In the genomic region with DNA sequence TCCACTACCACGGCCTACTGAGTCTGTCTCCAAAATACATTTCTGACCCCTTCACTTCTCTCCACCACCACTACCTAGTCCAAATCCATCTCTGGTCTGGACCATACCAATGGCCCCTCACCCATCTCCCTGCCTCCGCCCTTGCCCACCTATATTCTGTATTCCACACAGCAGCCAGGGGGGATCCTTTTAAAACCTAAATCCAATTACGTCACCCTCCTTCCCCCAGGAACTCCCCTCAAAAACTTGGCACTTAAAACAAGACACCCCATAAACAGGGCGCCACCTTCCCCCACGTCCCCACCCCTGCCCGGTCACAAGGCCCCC, we compare ENCODE assay signal across 8 cellular contexts. TPM values are rescaled to one million over a fixed set of nuclear protein-coding genes. Genes with fewer than 3 reads are reported as not detected.
A peak's percentile ranks its signal among the peaks of the same experiment; 100 is the strongest.
DNase-seq lines count a peak whose midpoint lies in the region; ATAC-seq and TF ChIP-seq lines count a peak whose summit lies in the region.

No MANE protein-coding gene starts in this region.

- no peaks in the 10 kb centered on the region for H3K9me3 Mint-ChIP-seq in naive thymus-derived CD8-positive, alpha-beta T cell

- H3K4me3 ChIP-seq in AG10803 (ENCODE audit: low read length) (peak overlapping the region; percentile 69), LNCaP clone FGC (ENCODE audit: low read depth, low read length) (peak overlapping the region; percentile 99), dorsolateral prefrontal cortex (peak overlapping the region; percentile 75 to 100 (median 97))

- peaks cover 0 to 36% (median 22%) of the 10 kb centered on the region in 3 donors for H3K36me3 Mint-ChIP-seq in naive thymus-derived CD8-positive, alpha-beta T cell

- DNase-seq in AG10803 (ENCODE audit: low read depth) (no peak), LNCaP clone FGC (ENCODE audit: low read depth) (no peak), dorsolateral prefrontal cortex (no peak), NK-92 (lab: John Stamatoyannopoulos, UW; ENCODE audit: unreplicated experiment) (no peak), NOMO-1 (lab: John Stamatoyannopoulos, UW; ENCODE audit: unreplicated experiment in 2 of 2) (no peak), UCSD-AML1 (lab: John Stamatoyannopoulos, UW; ENCODE audit: unreplicated experiment) (no peak), HUDEP-2 (lab: John Stamatoyannopoulos, UW; ENCODE audit: unreplicated experiment in 76 of 76) (no peak)
- no peak for DNase-seq in naive thymus-derived CD8-positive, alpha-beta T cell

- no peak for ATAC-seq in naive thymus-derived CD8-positive, alpha-beta T cell

- intact Hi-C loops in dorsolateral prefrontal cortex (cut with DNase I) = loop anchor here (2.0 to 10.0 kb wide), 4 partner anchors 64 to 294 kb away; partner anchors contain the start of gene CCM2L (in 1 of the 2)

- peak overlapping the region; percentile 48 to 98 (median 96) for H3K27ac Mint-ChIP-seq in naive thymus-derived CD8-positive, alpha-beta T cell

- H3K4me3 Mint-ChIP-seq in naive thymus-derived CD8-positive, alpha-beta T cell = peak overlapping the region; percentile 95 to 99 (median 98)

- H3K27me3 Mint-ChIP-seq in naive thymus-derived CD8-positive, alpha-beta T cell = peaks cover 3 to 15% (median 7%) of the 10 kb centered on the region in 5 donors

- POLR2A ChIA-PET in naive thymus-derived CD8-positive, alpha-beta T cell (lab: Charles Lee) = interaction anchor here (0.6 kb wide), 2 partner anchors 389 to 584 kb away, joined by 4 to 5 read pairs; no protein-coding TSS in a partner anchor

- TF ChIP-seq CTCF in AG10803 (conservative IDR thresholded peaks at IDR 0.05; ENCODE audit: low read length) (no peak), LNCaP clone FGC (IDR thresholded peaks at IDR 0.05; ENCODE audit: control insufficient read depth, extremely low read depth, insufficient read depth) (no peak), dorsolateral prefrontal cortex (IDR thresholded peaks at IDR 0.05 in 54 of 56, conservative IDR thresholded peaks at IDR 0.05 in 2 of 56; ENCODE audit: low read depth in 1 of 56, partially characterized antibody in 56 of 56) (no peak)

- peaks cover 0 to 3% (median 0%) of the 10 kb centered on the region in 45 donors for H3K27me3 ChIP-seq in dorsolateral prefrontal cortex

- peaks cover 19 to 37% (median 32%) of the 10 kb centered on the region in 4 donors for H3K4me1 Mint-ChIP-seq in naive thymus-derived CD8-positive, alpha-beta T cell

- peak overlapping the region in 16 of 59 donors; percentile 30 to 92 (median 83) for H3K27ac ChIP-seq in dorsolateral prefrontal cortex

RNA-seq across cellular contexts. Expression of gene PDRG1, which starts 0.7 kb away (rescaled TPM):
- total RNA-seq in dorsolateral prefrontal cortex = 10 to 100 TPM; 10.2 to 19.6 (median 13.1) TPM
- 10 to 100 TPM; 11.2 to 11.5 TPM for total RNA-seq in naive thymus-derived CD8-positive, alpha-beta T cell
- polyA plus RNA-seq in naive thymus-derived CD8-positive, alpha-beta T cell = 10 to 100 TPM; 13.5 to 23.6 (median 13.8) TPM

RNA-seq across cellular contexts. Expression of gene XKR7, which starts 16.8 kb away (rescaled TPM):
- 1 to 10 TPM; 1.7 to 7.6 (median 4.5) TPM for total RNA-seq in dorsolateral prefrontal cortex
- not detected for total RNA-seq in naive thymus-derived CD8-positive, alpha-beta T cell
- polyA plus RNA-seq in naive thymus-derived CD8-positive, alpha-beta T cell = not detected

RNA-seq across cellular contexts. Expression of gene CCM2L, which starts 59.1 kb away (rescaled TPM):
- 1 to 10 TPM; 2.5 to 10.0 (median 4.8) TPM for total RNA-seq in dorsolateral prefrontal cortex
- not detected for total RNA-seq in naive thymus-derived CD8-positive, alpha-beta T cell
- not detected for polyA plus RNA-seq in naive thymus-derived CD8-positive, alpha-beta T cell
